21 cellular contexts compared by ENCODE assay signal in the genomic region with DNA sequence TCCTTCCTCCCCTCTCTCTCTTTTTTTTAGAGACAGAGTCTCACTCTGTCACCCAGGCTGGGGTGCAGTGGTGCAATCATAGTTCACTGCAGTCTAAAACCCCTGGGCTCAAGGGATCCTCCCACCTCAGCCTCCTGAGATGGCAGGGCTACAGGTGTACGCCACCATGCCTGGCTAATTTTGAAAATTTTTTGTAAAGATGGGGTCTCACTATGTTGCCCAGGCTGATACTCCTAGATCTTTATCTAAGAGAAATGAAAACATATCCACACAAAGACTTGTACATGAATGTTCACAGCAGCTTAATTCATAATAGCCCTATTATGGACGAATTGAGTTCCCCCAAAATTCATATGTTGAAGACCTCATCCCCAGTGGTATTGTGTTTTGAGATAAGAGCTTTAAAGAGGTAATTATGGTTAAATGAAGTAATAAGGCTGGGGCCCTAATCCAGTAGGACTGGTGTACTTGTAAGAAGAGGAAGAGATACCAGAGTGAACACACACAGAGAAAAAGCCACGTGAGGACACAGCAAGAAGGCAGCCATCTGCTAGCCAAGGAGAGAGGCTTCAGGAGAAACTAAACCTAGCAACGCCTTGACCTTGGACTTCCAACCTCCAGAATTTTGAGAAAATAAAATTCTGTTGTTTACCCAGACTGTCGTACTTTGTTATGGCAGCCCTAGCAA. TPM values are rescaled to one million over a fixed set of nuclear protein-coding genes. Genes with fewer than 3 reads are reported as not detected.
"Had no signal": no experiment of that assay in that cellular context is flagged by ENCODE, and none has a peak within 500 bp of the region (broad histone marks: within the 10 kb centered on the region; RNA-seq: fewer than 3 reads in every experiment).

No MANE protein-coding gene starts in this region.

- H3K27me3 ChIP-seq: ascending aorta, gastroesophageal sphincter, ovary, testis had no signal

- H3K4me1 Mint-ChIP-seq: immature natural killer cell had no signal

- ATAC-seq: gastroesophageal sphincter; heart right ventricle; naive thymus-derived CD8-positive, alpha-beta T cell; psoas muscle; right cardiac atrium had no signal

- H3K4me1 ChIP-seq: ascending aorta, esophagus muscularis mucosa, gastroesophageal sphincter, heart right ventricle, psoas muscle, testis had no signal

- H3K9me3 Mint-ChIP-seq: naive thymus-derived CD8-positive, alpha-beta T cell had no signal

- H3K36me3 Mint-ChIP-seq: immature natural killer cell had no signal

- H3K27ac ChIP-seq: ascending aorta, esophagus muscularis mucosa, gastroesophageal sphincter, heart right ventricle, ovary, psoas muscle, testis had no signal

- H3K9me3 ChIP-seq: ascending aorta, ovary, psoas muscle, testis had no signal

- H3K4me3 ChIP-seq: ascending aorta, esophagus muscularis mucosa, gastroesophageal sphincter, heart right ventricle, ovary, psoas muscle, testis had no signal

- H3K4me3 Mint-ChIP-seq: immature natural killer cell; naive thymus-derived CD8-positive, alpha-beta T cell; type B pancreatic cell had no signal

- H3K27ac Mint-ChIP-seq: immature natural killer cell; naive thymus-derived CD8-positive, alpha-beta T cell; type B pancreatic cell had no signal

- H3K36me3 ChIP-seq: ascending aorta, gastroesophageal sphincter, heart right ventricle, ovary had no signal

- DNase-seq: activated CD4-positive, alpha-beta T cell treated with anti-CD3 and anti-CD28 coated beads, Interleukin-2, amount 50 U/mL, for 1 hour; activated CD8-positive, alpha-beta memory T cell treated with anti-CD3 and anti-CD28 coated beads for 24 hours; activated CD8-positive, alpha-beta memory T cell treated with anti-CD3 and anti-CD28 coated beads, Interleukin-2, amount 50 U/mL, for 48 hours; activated effector memory CD4-positive, alpha-beta T cell treated with Interleukin-2 at 50 U/mL for 16 hours; activated naive CD4-positive, alpha-beta T cell treated with anti-CD3 and anti-CD28 coated beads, Interleukin-2, amount 50 U/mL, for 16 hours; activated T-cell treated with anti-CD3 and anti-CD28 coated beads, Interleukin-2, amount 50 U/mL, for 48 hours; cortex of kidney; heart right ventricle; immature natural killer cell; mesendoderm; naive thymus-derived CD8-positive, alpha-beta T cell; ovary; psoas muscle; right cardiac atrium; T1000; testis had no signal

RNA-seq across cellular contexts. Expression of a gene that starts 13.3 kb away (rescaled TPM):
- total RNA-seq: skeletal muscle tissue had no signal

RNA-seq across cellular contexts. Expression of a gene that starts 30.8 kb away (rescaled TPM):
- total RNA-seq: ascending aorta; naive thymus-derived CD8-positive, alpha-beta T cell; skeletal muscle tissue had no signal
- polyA plus RNA-seq: immature natural killer cell; naive thymus-derived CD8-positive, alpha-beta T cell had no signal
